ENCODE assay signal across 17 cellular contexts in genomic region chr19:33233056-33233873, GRCh38. TPM values are rescaled to one million over a fixed set of nuclear protein-coding genes. Genes with fewer than 3 reads are reported as not detected.
A peak's percentile ranks its signal among the peaks of the same experiment; 100 is the strongest.
DNase-seq lines count a peak whose midpoint lies in the region; ATAC-seq, FAIRE-seq and TF ChIP-seq lines count a peak whose summit lies in the region.
"Had no signal": no experiment of that assay in that cellular context is flagged by ENCODE, and none has a peak within 500 bp of the region (broad histone marks: within the 10 kb centered on the region; RNA-seq: fewer than 3 reads in every experiment).

No MANE protein-coding gene starts in this region.

- POLR2A ChIA-PET in GM12878 (lab: Charles Lee): no interaction called here
- POLR2A ChIA-PET in HepG2 (lab: Yijun Ruan, JAX): no interaction called here

- WGBS in GM12878 (ENCODE audit: insufficient coverage, insufficient replicate concordance, low lambda C conversion rate, missing lambda C conversion rate): 78% methylated on average over 9 of the region's 9 CpGs
- WGBS in HepG2 (ENCODE audit: low lambda C conversion rate): 82% methylated on average over 9 of the region's 9 CpGs
- WGBS in esophagus squamous epithelium, 2 donors: 86 to 89% methylated on average over 9 of the region's 9 CpGs

- ATAC-seq in left ventricle myocardium superior (no peak), GM12878 (no peak), HepG2 (no peak), GM18867 (IDR thresholded peaks at IDR 0.05; ENCODE audit: unreplicated experiment) (no peak), HG03439 (IDR thresholded peaks at IDR 0.05; ENCODE audit: unreplicated experiment) (no peak)
- ATAC-seq: GM23338, K562 had no signal

- intact Hi-C loops in left ventricle myocardium superior (cut with micrococcal nuclease) (no loop called here), left ventricle myocardium inferior (cut with micrococcal nuclease) (no loop called here), GM12878 (cut with micrococcal nuclease; ENCODE audit: unreplicated experiment) (no loop called here), HepG2 (cut with micrococcal nuclease; ENCODE audit: unreplicated experiment) (no loop called here), esophagus squamous epithelium (cut with DNase I) (no loop called here)

- BruUV-seq in GM12878 (replicated peaks; lab: Mats Ljungman, UMichigan) (no TSS peak), HepG2 (replicated peaks; lab: Mats Ljungman, UMichigan) (no TSS peak)

- FAIRE-seq in GM12878 (lab: Jason Lieb, UNC) (no peak), HepG2 (lab: Jason Lieb, UNC) (peak; percentile 18), urothelium cell line (lab: Jason Lieb, UNC) (peak; percentile 91)
- FAIRE-seq: K562 had no signal

- H3K4me1 ChIP-seq in left ventricle myocardium inferior (no peaks in the 10 kb centered on the region), GM12878 (ENCODE audit: control insufficient read depth, insufficient read depth, low read length) (peaks cover 11% of the 10 kb centered on the region), HepG2 (ENCODE audit: insufficient read depth, low read length) (peaks cover 33% of the 10 kb centered on the region; the same call in 1 of the 2 replicates), esophagus squamous epithelium (peaks cover 0 to 5% (median 0%) of the 10 kb centered on the region in 3 donors)

- H3K4me2 ChIP-seq in GM12878 (ENCODE audit: control insufficient read depth, insufficient read depth): no peak overlapping the region
- H3K4me2 ChIP-seq in HepG2 (ENCODE audit: low read depth, low read length): no peak overlapping the region
- H3K4me2 ChIP-seq: BLaER1 treated with 17β-estradiol and CSF1 and Interleukin-3, amounts not matched to agents 10 nM and 100 nM; GM23338 had no signal

- no peak for TF ChIP-seq RAD21 in GM12878 (IDR thresholded peaks at IDR 0.05; ENCODE audit: insufficient read depth, low read depth, low read length)
- no peak for TF ChIP-seq RAD21 in HepG2 (CRISPR knock-in tag; IDR thresholded peaks at IDR 0.05)

- DNase-seq in left ventricle myocardium superior: peak; percentile 2
- DNase-seq in left ventricle myocardium inferior: no peak
- no peak for DNase-seq in GM12878 (ENCODE audit: low read depth, low spot score)
- DNase-seq in HepG2 (ENCODE audit: low spot score): no peak
- DNase-seq in urothelium cell line (ENCODE audit: low spot score): no peak
- no peak for DNase-seq in esophagus squamous epithelium (lab: John Stamatoyannopoulos, UW)
- DNase-seq: 8988T; ACHN; CD4-positive, CD25-positive, alpha-beta regulatory T cell; H9 had no signal

- CTCF ChIA-PET in GM12878 (lab: Yijun Ruan, JAX): no interaction called here
- CTCF ChIA-PET in HepG2 (lab: Yijun Ruan, JAX; ENCODE audit: low intra/inter-chr PET ratio, low total read pairs): no interaction called here

- in situ Hi-C loops in GM12878 (cut with MboI): loop anchor here (5.0 to 25.0 kb wide), 2 partner anchors 51 to 529 kb away; no protein-coding TSS in a partner anchor
- in situ Hi-C loops in HepG2 (cut with HindIII; ENCODE audit: extremely low pct_ligation_motif_present, low pct_unique_long_range_greater_than_20kb): no loop called here

- TF ChIP-seq CTCF in left ventricle myocardium inferior (IDR thresholded peaks at IDR 0.05; ENCODE audit: borderline replicate concordance) (no peak), GM12878 (IDR thresholded peaks at IDR 0.05 in 2 of 3, conservative IDR thresholded peaks at IDR 0.05 in 1 of 3; ENCODE audit: control insufficient read depth in 2 of 3, extremely low read depth in 1 of 3, insufficient read depth in 1 of 3, low read depth in 3 of 3, low read length in 3 of 3) (no peak), HepG2 (CRISPR knock-in tag; IDR thresholded peaks at IDR 0.05) (no peak), esophagus squamous epithelium (IDR thresholded peaks at IDR 0.05) (no peak)

- SMC1A ChIA-PET in GM12878 (lab: Charles Lee; ENCODE audit: uncharacterized antibody, unreplicated experiment): no interaction called here

- H3K27ac ChIP-seq in left ventricle myocardium inferior (replicated peaks) (no peak overlapping the region), GM12878 (ENCODE audit: control insufficient read depth, insufficient read depth) (no peak overlapping the region), HepG2 (ENCODE audit: extremely low read length, insufficient read depth, low read length) (no peak overlapping the region), esophagus squamous epithelium (no peak overlapping the region)
- H3K27ac ChIP-seq: BLaER1 treated with 17β-estradiol and CSF1 and Interleukin-3, amounts not matched to agents 10 nM and 100 nM had no signal

- RAD21 ChIA-PET in GM12878 (lab: Charles Lee; ENCODE audit: unreplicated experiment): no interaction called here

- H4K20me1 ChIP-seq in GM12878 (ENCODE audit: control insufficient read depth, insufficient read depth) (no peaks in the 10 kb centered on the region), HepG2 (ENCODE audit: insufficient read depth, low read length) (no peaks in the 10 kb centered on the region)
- H4K20me1 ChIP-seq: BLaER1 treated with 17β-estradiol and CSF1 and Interleukin-3, amounts not matched to agents 10 nM and 100 nM had no signal

- peaks cover 16% of the 10 kb centered on the region for H3K9me3 ChIP-seq in left ventricle myocardium inferior (replicated peaks)
- H3K9me3 ChIP-seq in GM12878 (replicated peaks; ENCODE audit: control insufficient read depth, insufficient read depth, low read length): no peaks in the 10 kb centered on the region; the same call in 2 of the 3 replicates
- peaks cover 8% of the 10 kb centered on the region for H3K9me3 ChIP-seq in HepG2 (ENCODE audit: low read length)
- peaks cover 0 to 11% (median 8%) of the 10 kb centered on the region in 3 donors for H3K9me3 ChIP-seq in esophagus squamous epithelium

- H3K9ac ChIP-seq in GM12878 (ENCODE audit: control insufficient read depth, insufficient read depth, low read length) (no peak overlapping the region), HepG2 (ENCODE audit: insufficient read depth, low read depth, low read length) (no peak overlapping the region)
- H3K9ac ChIP-seq: BLaER1 treated with 17β-estradiol and CSF1 and Interleukin-3, amounts not matched to agents 10 nM and 100 nM had no signal

- H3K36me3 ChIP-seq in left ventricle myocardium inferior: no peaks in the 10 kb centered on the region
- no peaks in the 10 kb centered on the region for H3K36me3 ChIP-seq in GM12878 (ENCODE audit: control insufficient read depth in 2 of 2, insufficient read depth in 2 of 2, low read length in 1 of 2)
- H3K36me3 ChIP-seq in HepG2 (replicated peaks in 1 of 2; ENCODE audit: control insufficient read depth in 1 of 2, insufficient read depth in 2 of 2, low read length in 2 of 2): no peaks in the 10 kb centered on the region
- no peaks in the 10 kb centered on the region for H3K36me3 ChIP-seq in esophagus squamous epithelium
- H3K36me3 ChIP-seq: BLaER1 treated with 17β-estradiol and CSF1 and Interleukin-3, amounts not matched to agents 10 nM and 100 nM had no signal

- H3K27me3 ChIP-seq in left ventricle myocardium inferior (ENCODE audit: low read depth): peaks cover 90% of the 10 kb centered on the region
- H3K27me3 ChIP-seq in GM12878 (replicated peaks in 1 of 2; ENCODE audit: control insufficient read depth in 2 of 2, insufficient read depth in 2 of 2, low read length in 1 of 2): no peaks in the 10 kb centered on the region
- peaks cover 2 to 6% of the 10 kb centered on the region in 2 experiments; a peak in 1 of 5 replicates for H3K27me3 ChIP-seq in HepG2 (ENCODE audit: control insufficient read depth in 1 of 2, insufficient read depth in 2 of 2, low read length in 2 of 2)
- peaks cover 0 to 57% (median 0%) of the 10 kb centered on the region in 4 donors for H3K27me3 ChIP-seq in esophagus squamous epithelium
- H3K27me3 ChIP-seq: BLaER1 treated with 17β-estradiol and CSF1 and Interleukin-3, amounts not matched to agents 10 nM and 100 nM had no signal

- H3K4me3 ChIP-seq in left ventricle myocardium inferior: no peak overlapping the region
- no peak overlapping the region for H3K4me3 ChIP-seq in GM12878
- H3K4me3 ChIP-seq in HepG2 (replicated peaks in 1 of 3; ENCODE audit: insufficient read depth in 1 of 3, low read depth in 2 of 3, low read length in 3 of 3): no peak overlapping the region
- no peak overlapping the region for H3K4me3 ChIP-seq in esophagus squamous epithelium
- H3K4me3 ChIP-seq: BLaER1 treated with 17β-estradiol and CSF1 and Interleukin-3, amounts not matched to agents 10 nM and 100 nM; GM23338; K562 had no signal

- TF ChIP-seq EP300 in GM12878 (IDR thresholded peaks at IDR 0.05; ENCODE audit: borderline replicate concordance in 1 of 2, control insufficient read depth in 1 of 2, low read depth in 2 of 2, low read length in 2 of 2) (no peak), HepG2 (IDR thresholded peaks at IDR 0.05; ENCODE audit: low read depth in 2 of 2, low read length in 2 of 2) (no peak), HepG2 (CRISPR knock-in tag; IDR thresholded peaks at IDR 0.05; ENCODE audit: borderline replicate concordance) (no peak)

- H2AFZ ChIP-seq in GM12878 (ENCODE audit: control insufficient read depth, low read depth, low read length) (no peak overlapping the region), HepG2 (ENCODE audit: low read length) (no peak overlapping the region)
- H2AFZ ChIP-seq: GM23338 had no signal

- no peaks in the 10 kb centered on the region for H3K79me2 ChIP-seq in GM12878 (ENCODE audit: control insufficient read depth, insufficient read depth, low read length)
- no peaks in the 10 kb centered on the region for H3K79me2 ChIP-seq in HepG2 (ENCODE audit: insufficient read depth, low read length)

- TF ChIP-seq POLR2A in GM12878 (IDR thresholded peaks at IDR 0.05; ENCODE audit: low read depth, low read length) (no peak), HepG2 (IDR thresholded peaks at IDR 0.05; ENCODE audit: insufficient read depth in 1 of 2, low read depth in 2 of 2, low read length in 2 of 2) (no peak), esophagus squamous epithelium (IDR thresholded peaks at IDR 0.05) (no peak)

RNA-seq across cellular contexts. Expression of gene SLC7A10, which starts 7.6 kb away (rescaled TPM):
- total RNA-seq in left ventricle myocardium superior: not detected
- not detected for total RNA-seq in left ventricle myocardium inferior
- total RNA-seq in GM12878 (2013; cell fraction: nucleolus; rRNA removed): not detected in 2 replicates
- total RNA-seq in GM12878 (2014; rRNA removed): not detected in 2 replicates
- not detected in 2 replicates for total RNA-seq in GM12878 (2014; rRNA removed; fragmentation: Illumina TruSeq; extraction: Trizol)
- not detected in 2 replicates for total RNA-seq in GM12878 (2021)
- not detected for polyA plus RNA-seq in GM12878 (2011; ENCODE audit: low read depth)
- not detected in 2 replicates for polyA plus RNA-seq in GM12878 (2011; rRNA removed)
- not detected in 2 replicates for polyA plus RNA-seq in GM12878 (2011; cell fraction: cytosol; rRNA removed)
- polyA plus RNA-seq in GM12878 (2011; cell fraction: nucleus; rRNA removed): not detected in 2 replicates
- not detected in 2 replicates for polyA plus RNA-seq in GM12878 (2012)
- not detected in 2 replicates for polyA plus RNA-seq in GM12878 (2014; fragmentation: Illumina TruSeq; extraction: Trizol)
- not detected for polyA plus RNA-seq in GM12878 (2014; fragmentation: Nextera tagmentation; extraction: Ambion mirVana)
- polyA plus RNA-seq in GM12878 (2014; rRNA removed): not detected in 2 replicates
- polyA plus RNA-seq in GM12878 (2016; fragmentation: Nextera tagmentation; extraction: Ambion mirVana): not detected
- polyA minus RNA-seq in GM12878 (2011; rRNA and poly(A)+ RNA removed): not detected in 2 replicates
- not detected in 2 replicates for polyA minus RNA-seq in GM12878 (2011; cell fraction: cytosol; rRNA and poly(A)+ RNA removed)
- not detected in 2 replicates for polyA minus RNA-seq in GM12878 (2011; cell fraction: nucleus; rRNA and poly(A)+ RNA removed)
- 0.41 and 2.2 TPM in 2 replicates for total RNA-seq in HepG2 (2016; rRNA removed; fragmentation: Illumina TruSeq; extraction: Trizol)
- total RNA-seq in HepG2 (2016; cell fraction: cytosol; rRNA removed; fragmentation: Illumina TruSeq; extraction: Trizol; ENCODE audit: low read depth): 2.6 and 2.7 TPM in 2 replicates
- total RNA-seq in HepG2 (2016; cell fraction: insoluble cytoplasmic fraction; rRNA removed; fragmentation: Illumina TruSeq; extraction: Trizol): 0.51 and 1.7 TPM in 2 replicates
- total RNA-seq in HepG2 (2016; cell fraction: membrane; rRNA removed; fragmentation: Illumina TruSeq; extraction: Trizol): 1.5 and 1.7 TPM in 2 replicates
- 1.7 and 2.4 TPM in 2 replicates for total RNA-seq in HepG2 (2016; cell fraction: nucleus; rRNA removed; fragmentation: Illumina TruSeq; extraction: Trizol)
- polyA plus RNA-seq in HepG2 (2011; rRNA removed): 1.1 TPM in 2 replicates
- polyA plus RNA-seq in HepG2 (2011; cell fraction: cytosol; rRNA removed): 0.85 and 1.0 TPM in 2 replicates
- polyA plus RNA-seq in HepG2 (2011; cell fraction: nucleus; rRNA removed): 4.6 and 6.0 TPM in 2 replicates
- 0.63 and 0.66 TPM in 2 replicates for polyA plus RNA-seq in HepG2 (2012)
- polyA plus RNA-seq in HepG2 (2016; cell fraction: cytosol; fragmentation: Illumina TruSeq; extraction: Trizol; ENCODE audit: low read depth): 2.1 and 2.7 TPM in 2 replicates
- polyA plus RNA-seq in HepG2 (2016; cell fraction: insoluble cytoplasmic fraction; fragmentation: Illumina TruSeq; extraction: Trizol; ENCODE audit: low read depth): 1.1 and 1.2 TPM in 2 replicates
- 2.4 and 2.6 TPM in 2 replicates for polyA plus RNA-seq in HepG2 (2016; cell fraction: membrane; fragmentation: Illumina TruSeq; extraction: Trizol; ENCODE audit: low read depth)
- 5.9 and 6.0 TPM in 2 replicates for polyA plus RNA-seq in HepG2 (2016; cell fraction: nucleus; fragmentation: Illumina TruSeq; extraction: Trizol; ENCODE audit: insufficient read depth, low read depth)
- polyA minus RNA-seq in HepG2 (2011; rRNA and poly(A)+ RNA removed; ENCODE audit: low replicate concordance): 1.7 TPM in 1 of 2 replicates, not detected in the other
- polyA minus RNA-seq in HepG2 (2011; cell fraction: cytosol; rRNA and poly(A)+ RNA removed): 0.35 and 0.40 TPM in 2 replicates
- 0.62 and 0.64 TPM in 2 replicates for polyA minus RNA-seq in HepG2 (2011; cell fraction: nucleus; rRNA and poly(A)+ RNA removed)
- not detected for total RNA-seq in esophagus squamous epithelium
- total RNA-seq: CD4-positive, CD25-positive, alpha-beta regulatory T cell; Daoy; HT1080; K562 had no signal

RNA-seq across cellular contexts. Expression of gene LRP3, which starts 39.1 kb away (rescaled TPM):
- total RNA-seq in left ventricle myocardium superior (19.5 TPM), left ventricle myocardium inferior (20.8 TPM), GM12878 (2014; rRNA removed) (2.3 and 3.0 TPM in 2 replicates), GM12878 (2014; rRNA removed; fragmentation: Illumina TruSeq; extraction: Trizol) (0.55 and 0.81 TPM in 2 replicates), GM12878 (2021) (2.8 and 3.2 TPM in 2 replicates), HepG2 (2016; rRNA removed; fragmentation: Illumina TruSeq; extraction: Trizol) (45.1 and 51.6 TPM in 2 replicates), esophagus squamous epithelium (10 to 100 TPM in 2 of 4 donors, 1 to 10 TPM in 2; 5.5 to 17.2 (median 8.9) TPM)
- total RNA-seq in GM12878 (2013; cell fraction: nucleolus; rRNA removed): 4.7 and 6.0 TPM in 2 replicates
- not detected for polyA plus RNA-seq in GM12878 (2011; ENCODE audit: low read depth)
- polyA plus RNA-seq in GM12878 (2011; rRNA removed) (0.13 and 0.48 TPM in 2 replicates), GM12878 (2014; fragmentation: Illumina TruSeq; extraction: Trizol) (0.31 TPM in 1 of 2 replicates, not detected in the other), GM12878 (2014; fragmentation: Nextera tagmentation; extraction: Ambion mirVana) (not detected), GM12878 (2014; rRNA removed) (2.9 and 4.2 TPM in 2 replicates), GM12878 (2016; fragmentation: Nextera tagmentation; extraction: Ambion mirVana) (under 1 TPM; 0.12 to 0.26 TPM), HepG2 (2011; rRNA removed) (17.6 and 30.3 TPM in 2 replicates)
- 0.70 and 1.7 TPM in 2 replicates for polyA plus RNA-seq in GM12878 (2011; cell fraction: cytosol; rRNA removed)
- polyA plus RNA-seq in GM12878 (2011; cell fraction: nucleus; rRNA removed): 4.4 and 6.1 TPM in 2 replicates
- 0.06 and 0.08 TPM in 2 replicates for polyA plus RNA-seq in GM12878 (2012)
- 0.37 and 0.77 TPM in 2 replicates for polyA minus RNA-seq in GM12878 (2011; rRNA and poly(A)+ RNA removed)
- polyA minus RNA-seq in GM12878 (2011; cell fraction: cytosol; rRNA and poly(A)+ RNA removed): 1.9 and 2.9 TPM in 2 replicates
- 0.36 and 1.4 TPM in 2 replicates for polyA minus RNA-seq in GM12878 (2011; cell fraction: nucleus; rRNA and poly(A)+ RNA removed)
- total RNA-seq in HepG2 (2016; cell fraction: cytosol; rRNA removed; fragmentation: Illumina TruSeq; extraction: Trizol; ENCODE audit: low read depth): 34.5 and 35.4 TPM in 2 replicates
- total RNA-seq in HepG2 (2016; cell fraction: insoluble cytoplasmic fraction; rRNA removed; fragmentation: Illumina TruSeq; extraction: Trizol): 39.3 and 56.4 TPM in 2 replicates
- total RNA-seq in HepG2 (2016; cell fraction: membrane; rRNA removed; fragmentation: Illumina TruSeq; extraction: Trizol): 85.6 and 91.5 TPM in 2 replicates
- total RNA-seq in HepG2 (2016; cell fraction: nucleus; rRNA removed; fragmentation: Illumina TruSeq; extraction: Trizol): 24.3 and 30.9 TPM in 2 replicates
- polyA plus RNA-seq in HepG2 (2011; cell fraction: cytosol; rRNA removed): 9.6 and 22.4 TPM in 2 replicates
- 49.0 and 59.4 TPM in 2 replicates for polyA plus RNA-seq in HepG2 (2011; cell fraction: nucleus; rRNA removed)
- 12.5 and 18.3 TPM in 2 replicates for polyA plus RNA-seq in HepG2 (2012)
- 46.7 and 50.1 TPM in 2 replicates for polyA plus RNA-seq in HepG2 (2016; cell fraction: cytosol; fragmentation: Illumina TruSeq; extraction: Trizol; ENCODE audit: low read depth)
- 41.6 and 54.2 TPM in 2 replicates for polyA plus RNA-seq in HepG2 (2016; cell fraction: insoluble cytoplasmic fraction; fragmentation: Illumina TruSeq; extraction: Trizol; ENCODE audit: low read depth)
- 92.1 and 104 TPM in 2 replicates for polyA plus RNA-seq in HepG2 (2016; cell fraction: membrane; fragmentation: Illumina TruSeq; extraction: Trizol; ENCODE audit: low read depth)
- polyA plus RNA-seq in HepG2 (2016; cell fraction: nucleus; fragmentation: Illumina TruSeq; extraction: Trizol; ENCODE audit: insufficient read depth, low read depth): 70.1 and 70.6 TPM in 2 replicates
- polyA minus RNA-seq in HepG2 (2011; rRNA and poly(A)+ RNA removed; ENCODE audit: low replicate concordance): 11.9 and 50.0 TPM in 2 replicates
- 9.7 and 13.5 TPM in 2 replicates for polyA minus RNA-seq in HepG2 (2011; cell fraction: cytosol; rRNA and poly(A)+ RNA removed)
- 10.3 TPM in 2 replicates for polyA minus RNA-seq in HepG2 (2011; cell fraction: nucleus; rRNA and poly(A)+ RNA removed)
- total RNA-seq: CD4-positive, CD25-positive, alpha-beta regulatory T cell had no signal
- polyA plus RNA-seq: CD4-positive, CD25-positive, alpha-beta regulatory T cell; K562 had no signal
